In the genomic region with DNA sequence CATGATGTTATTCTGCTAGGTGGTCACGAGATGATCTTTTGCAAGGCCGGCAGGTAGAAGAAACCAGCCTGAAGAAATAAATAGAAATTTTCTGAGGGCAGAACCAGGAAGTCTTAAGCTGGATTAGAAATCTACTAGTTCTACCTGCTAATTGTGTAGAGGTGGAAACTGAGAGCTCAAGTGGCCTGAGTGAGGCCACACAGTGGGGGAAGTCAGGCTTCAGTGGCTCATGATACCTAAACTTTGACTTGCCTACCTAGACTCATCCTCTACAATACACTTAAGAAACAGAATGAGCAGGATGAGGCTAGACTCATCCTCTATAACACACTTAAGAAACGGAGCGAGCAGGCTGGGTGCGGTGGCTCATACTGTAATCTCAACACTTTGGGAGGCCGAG, we compare ENCODE assay signal across 22 cellular contexts.
"Had no signal": no experiment of that assay in that cellular context is flagged by ENCODE, and none has a peak within 500 bp of the region (broad histone marks: within the 10 kb centered on the region; RNA-seq: fewer than 3 reads in every experiment).

No MANE protein-coding gene starts in this region.

- H3K9ac ChIP-seq: parathyroid adenoma had no signal

- H3K4me1 ChIP-seq: body of pancreas, parathyroid adenoma, right lobe of liver had no signal

- H3K9me3 ChIP-seq: body of pancreas, neutrophil, right lobe of liver had no signal

- H3K27me3 Mint-ChIP-seq: activated B cell treated with CpG ODN at 0.5 μM for 24 hours, type B pancreatic cell had no signal

- H2AFZ ChIP-seq: parathyroid adenoma had no signal

- H3K4me1 Mint-ChIP-seq: activated naive CD8-positive, alpha-beta T cell treated with anti-CD3 and anti-CD28 coated beads, Interleukin-2, amount 10 ng/mL, durations not matched to agents 7 days and 5 days; stimulated activated naive CD8-positive, alpha-beta T cell treated with anti-CD3 and anti-CD28 coated beads, Interleukin-15, amount 100 ng/mL, for 72 hours had no signal

- H3K36me3 Mint-ChIP-seq: activated naive CD8-positive, alpha-beta T cell treated with anti-CD3 and anti-CD28 coated beads, Interleukin-2, amount 10 ng/mL, durations not matched to agents 7 days and 5 days; naive thymus-derived CD8-positive, alpha-beta T cell; type B pancreatic cell had no signal

- H3K9me3 Mint-ChIP-seq: activated B cell treated with CpG ODN at 0.5 μM for 24 hours; activated CD8-positive, alpha-beta T cell treated with anti-CD3 and anti-CD28 coated beads for 36 hours; activated naive CD8-positive, alpha-beta T cell treated with anti-CD3 and anti-CD28 coated beads, Interleukin-2, amount 10 ng/mL, durations not matched to agents 7 days and 5 days; activated T-helper 2 cell treated with anti-CD3 and anti-CD28 coated beads, Interferon-gamma antibody, Interleukin-2, Interleukin-4, amounts not matched to agents 10 μg/mL and 5 μg/mL and 100 μg/mL, durations not matched to agents 14 hours and 24 hours and 36 hours; naive thymus-derived CD8-positive, alpha-beta T cell; type B pancreatic cell had no signal

- H3K36me3 ChIP-seq: neutrophil, right lobe of liver had no signal

- H3K79me2 ChIP-seq: parathyroid adenoma had no signal

- DNase-seq: activated B cell treated with CpG ODN at 0.5 μM for 24 hours; activated CD4-positive, alpha-beta T cell treated with anti-CD3 and anti-CD28 coated beads for 4 hours; activated CD8-positive, alpha-beta T cell treated with anti-CD3 and anti-CD28 coated beads for 36 hours; activated naive CD4-positive, alpha-beta T cell treated with Interleukin-2 at 50 U/mL for 16 hours; activated naive CD8-positive, alpha-beta T cell treated with anti-CD3 and anti-CD28 coated beads, Interleukin-2, amount 10 ng/mL, durations not matched to agents 7 days and 5 days; activated T-cell treated with anti-CD3 and anti-CD28 coated beads, Interleukin-2, amount 50 U/mL, for 1 hour; body of pancreas; foreskin keratinocyte; glutamatergic neuron; hippocampal formation; left cardiac atrium; mesendoderm; naive thymus-derived CD8-positive, alpha-beta T cell; right lobe of liver; small intestine; stimulated activated CD4-positive, alpha-beta T cell treated with anti-CD3 and anti-CD28 coated beads, Interleukin-15, amount 100 ng/mL, for 24 hours; stimulated activated CD4-positive, alpha-beta T cell treated with anti-CD3 and anti-CD28 coated beads, Interleukin-2, amount 100 ng/mL, for 48 hours; stimulated activated naive CD8-positive, alpha-beta T cell treated with anti-CD3 and anti-CD28 coated beads, Interleukin-15, amount 100 ng/mL, for 72 hours had no signal

- H3K4me3 Mint-ChIP-seq: activated CD8-positive, alpha-beta T cell treated with anti-CD3 and anti-CD28 coated beads for 36 hours; activated naive CD8-positive, alpha-beta T cell treated with anti-CD3 and anti-CD28 coated beads, Interleukin-2, amount 10 ng/mL, durations not matched to agents 7 days and 5 days; naive thymus-derived CD8-positive, alpha-beta T cell; stimulated activated naive CD8-positive, alpha-beta T cell treated with anti-CD3 and anti-CD28 coated beads, Interleukin-15, amount 100 ng/mL, for 72 hours; type B pancreatic cell had no signal

- H3K27me3 ChIP-seq: body of pancreas, foreskin keratinocyte, neutrophil, right lobe of liver had no signal

- ATAC-seq: activated CD8-positive, alpha-beta T cell treated with anti-CD3 and anti-CD28 coated beads for 36 hours; body of pancreas; foreskin keratinocyte; left cardiac atrium; naive thymus-derived CD8-positive, alpha-beta T cell; right lobe of liver; stimulated activated naive CD8-positive, alpha-beta T cell treated with anti-CD3 and anti-CD28 coated beads, Interleukin-15, amount 100 ng/mL, for 72 hours had no signal

- H3K4me3 ChIP-seq: body of pancreas, right lobe of liver had no signal

- H3K27ac Mint-ChIP-seq: activated CD8-positive, alpha-beta T cell treated with anti-CD3 and anti-CD28 coated beads for 36 hours; activated naive CD8-positive, alpha-beta T cell treated with anti-CD3 and anti-CD28 coated beads, Interleukin-2, amount 10 ng/mL, durations not matched to agents 7 days and 5 days; activated T-helper 2 cell treated with anti-CD3 and anti-CD28 coated beads, Interferon-gamma antibody, Interleukin-2, Interleukin-4, amounts not matched to agents 10 μg/mL and 5 μg/mL and 100 μg/mL, durations not matched to agents 14 hours and 24 hours and 36 hours; naive thymus-derived CD8-positive, alpha-beta T cell; stimulated activated naive CD8-positive, alpha-beta T cell treated with anti-CD3 and anti-CD28 coated beads, Interleukin-15, amount 100 ng/mL, for 72 hours; type B pancreatic cell had no signal

- H3K27ac ChIP-seq: body of pancreas, foreskin keratinocyte, neutrophil, parathyroid adenoma, right lobe of liver had no signal
